ENCODE assay signal across 1 cellular context in genomic region chr17:63622571-63623390, GRCh38.
TF ChIP-seq lines count a peak whose summit lies in the region.

No MANE protein-coding gene starts in this region.

TF ChIP-seq in K562, 482 proteins besides CTCF, POLR2A, EP300 and RAD21 (continued from another document and continues in another):
- TF ChIP-seq AFF1 (IDR thresholded peaks at IDR 0.05; ENCODE audit: low read depth in 1 of 2, partially characterized antibody in 2 of 2) (no peak), SMAD2 (IDR thresholded peaks at IDR 0.05; ENCODE audit: low read depth, low read length) (no peak), SREBF1 (IDR thresholded peaks at IDR 0.05; ENCODE audit: borderline replicate concordance, low read depth, low read length) (no peak), ZNF3 (CRISPR knock-in tag; IDR thresholded peaks at IDR 0.05) (no peak), SMARCC2 (IDR thresholded peaks at IDR 0.05; ENCODE audit: low read depth) (no peak), HDAC6 (IDR thresholded peaks at IDR 0.05; ENCODE audit: low read depth, low read length) (no peak), GTF2F1 (IDR thresholded peaks at IDR 0.05; ENCODE audit: low read depth, low read length) (no peak), ZNF395 (CRISPR knock-in tag; IDR thresholded peaks at IDR 0.05) (no peak), RAD51 (IDR thresholded peaks at IDR 0.05; ENCODE audit: borderline replicate concordance, low read depth) (no peak), TCFL5 (CRISPR knock-in tag; conservative IDR thresholded peaks at IDR 0.05) (no peak), YY1 (IDR thresholded peaks at IDR 0.05; ENCODE audit: borderline replicate concordance in 1 of 3, control insufficient read depth in 1 of 3, extremely low read depth in 1 of 3, insufficient read depth in 3 of 3, insufficient read length in 1 of 3, insufficient replicate concordance in 2 of 3, low read depth in 1 of 3, low read length in 2 of 3) (peak in 1 of 3 experiments; percentile 43), MTA3 (IDR thresholded peaks at IDR 0.05; ENCODE audit: borderline replicate concordance) (peak; percentile 24; the same call in 1 of the 2 replicates), ZFP91 (CRISPR knock-in tag; IDR thresholded peaks at IDR 0.05) (no peak), RFX1 (IDR thresholded peaks at IDR 0.05) (no peak), ZKSCAN1 (IDR thresholded peaks at IDR 0.05; ENCODE audit: low read depth, low read length) (no peak), NR0B1 (IDR thresholded peaks at IDR 0.05; ENCODE audit: partially characterized antibody) (no peak), NELFE (IDR thresholded peaks at IDR 0.05; ENCODE audit: insufficient read depth, insufficient read length) (no peak), ZNF668 (CRISPR knock-in tag; IDR thresholded peaks at IDR 0.05) (no peak), ZNF140 (CRISPR knock-in tag; IDR thresholded peaks at IDR 0.05) (no peak), LARP7 (IDR thresholded peaks at IDR 0.05) (no peak), E4F1 (CRISPR knock-in tag; IDR thresholded peaks at IDR 0.05; ENCODE audit: borderline replicate concordance) (no peak), ZC3H4 (CRISPR knock-in tag; IDR thresholded peaks at IDR 0.05; ENCODE audit: borderline replicate concordance) (no peak), TSC22D4 (tag; IDR thresholded peaks at IDR 0.05) (no peak), ZNF175 (CRISPR knock-in tag; IDR thresholded peaks at IDR 0.05; ENCODE audit: low read depth) (no peak), MEF2A (IDR thresholded peaks at IDR 0.05; ENCODE audit: control insufficient read depth, low read depth, low read length) (no peak), NFATC3 (IDR thresholded peaks at IDR 0.05) (no peak), NONO (IDR thresholded peaks at IDR 0.05; ENCODE audit: low read depth in 2 of 2, low read length in 1 of 2) (0 out of 4 replicates have a peak, but pooled peaks of 1 of the 2 experiments have one; percentile 33), CAMTA2 (CRISPR knock-in tag; conservative IDR thresholded peaks at IDR 0.05) (no peak), TBP (optimal IDR thresholded peaks at IDR 0.05; ENCODE audit: low read depth, low read length) (peak; percentile 19), ILF3 (IDR thresholded peaks at IDR 0.05; ENCODE audit: borderline replicate concordance) (no peak), ZNF551 (CRISPR knock-in tag; IDR thresholded peaks at IDR 0.05) (no peak), BRCA1 (IDR thresholded peaks at IDR 0.05) (no peak), BRCA1 (CRISPR knock-in tag; IDR thresholded peaks at IDR 0.05) (no peak), LEF1 (IDR thresholded peaks at IDR 0.05) (no peak), BRF2 (IDR thresholded peaks at IDR 0.05; ENCODE audit: borderline replicate concordance, insufficient read depth, insufficient read length) (no peak), HOMEZ (CRISPR knock-in tag; IDR thresholded peaks at IDR 0.05) (no peak), BDP1 (IDR thresholded peaks at IDR 0.05; ENCODE audit: insufficient read depth, insufficient read length) (no peak), NBN (IDR thresholded peaks at IDR 0.05; ENCODE audit: low read depth) (no peak), ZNF311 (CRISPR knock-in tag; IDR thresholded peaks at IDR 0.05) (no peak), THAP12 (CRISPR knock-in tag; IDR thresholded peaks at IDR 0.05) (0 out of 2 replicates have a peak, but pooled peaks have one; percentile 26), MEIS2 (IDR thresholded peaks at IDR 0.05; ENCODE audit: partially characterized antibody) (no peak), CBX2 (IDR thresholded peaks at IDR 0.05; ENCODE audit: insufficient read depth, low read length, poor library complexity, severe bottlenecking) (no peak), RB1 (IDR thresholded peaks at IDR 0.05; ENCODE audit: low read depth) (peak; percentile 41; the same call in 1 of the 2 replicates), SIX5 (IDR thresholded peaks at IDR 0.05; ENCODE audit: borderline replicate concordance in 1 of 2, insufficient read depth in 1 of 2, low read depth in 1 of 2, low read length in 2 of 2) (no peak), EZH2 (IDR thresholded peaks at IDR 0.05; ENCODE audit: borderline replicate concordance, low read depth, low read length) (no peak), NFYB (IDR thresholded peaks at IDR 0.05; ENCODE audit: extremely low read depth, insufficient read length) (no peak), PCBP2 (IDR thresholded peaks at IDR 0.05; ENCODE audit: low read depth, low read length, poor library complexity, severe bottlenecking) (no peak), GABPB1 (CRISPR knock-in tag; IDR thresholded peaks at IDR 0.05) (no peak), NCOA1 (IDR thresholded peaks at IDR 0.05; ENCODE audit: low read depth) (no peak), ZNF780A (CRISPR knock-in tag; IDR thresholded peaks at IDR 0.05) (no peak), FOXP4 (CRISPR knock-in tag; IDR thresholded peaks at IDR 0.05; ENCODE audit: borderline replicate concordance) (no peak)
